ENCODE assay signal across 8 cellular contexts in the genomic region with DNA sequence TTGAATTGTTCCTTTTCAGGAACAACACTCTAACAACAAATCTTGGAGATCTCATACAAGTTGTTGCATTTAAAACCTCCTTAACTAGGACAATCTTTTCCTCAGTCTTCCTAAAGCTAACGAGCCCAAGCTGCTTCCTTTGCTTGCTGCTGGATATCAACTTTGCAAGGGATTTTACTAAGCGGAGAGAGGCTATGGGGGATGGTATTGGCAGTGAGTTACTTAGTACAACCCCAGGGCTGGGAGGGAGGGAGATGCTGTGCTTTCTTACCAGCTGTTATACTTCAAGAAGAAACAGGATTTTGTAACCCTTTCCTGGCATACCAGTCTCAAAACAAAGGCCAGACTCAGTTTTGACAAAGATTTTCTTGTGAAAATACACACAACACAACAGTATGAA. TPM values are rescaled to one million over a fixed set of nuclear protein-coding genes. Genes with fewer than 3 reads are reported as not detected.
DNase-seq lines count a peak whose midpoint lies in the region; ATAC-seq and TF ChIP-seq lines count a peak whose summit lies in the region.

No MANE protein-coding gene starts in this region.

- ATAC-seq in GM18505 (IDR thresholded peaks at IDR 0.05; ENCODE audit: unreplicated experiment) = no peak

- no peaks in the 10 kb centered on the region for H3K9me3 ChIP-seq in osteoblast (ENCODE audit: low read depth, low read length)

- H3K27ac ChIP-seq in osteoblast (ENCODE audit: low read depth, low read length) = peak overlapping the region; percentile 97

- TF ChIP-seq CTCF in AG10803 (conservative IDR thresholded peaks at IDR 0.05; ENCODE audit: low read length) = no peak
- TF ChIP-seq CTCF in osteoblast (IDR thresholded peaks at IDR 0.05; ENCODE audit: extremely low read depth, low read depth, low read length) = no peak
- TF ChIP-seq CTCF in GM13977 (IDR thresholded peaks at IDR 0.05; ENCODE audit: extremely low read depth, insufficient read depth, missing control alignments) = no peak

- peaks cover 2% of the 10 kb centered on the region for H3K79me2 ChIP-seq in osteoblast (ENCODE audit: insufficient read depth, low read length)

- TF ChIP-seq POLR2A in GM18505 (IDR thresholded peaks at IDR 0.05; ENCODE audit: borderline replicate concordance, extremely low read depth, insufficient read depth, insufficient read length) = no peak

- peak overlapping the region; percentile 60 for H3K4me3 ChIP-seq in AG10803 (ENCODE audit: low read length)
- H3K4me3 ChIP-seq in osteoblast (ENCODE audit: insufficient read depth, low read length) = peak overlapping the region; percentile 63

- H3K36me3 ChIP-seq in osteoblast (ENCODE audit: insufficient read depth, low read length) = no peaks in the 10 kb centered on the region

- no peaks in the 10 kb centered on the region for H4K20me1 ChIP-seq in osteoblast (ENCODE audit: insufficient read depth, low read length)

- H2AFZ ChIP-seq in osteoblast (ENCODE audit: low read length) = peak overlapping the region; percentile 13

- DNase-seq in AG10803 (ENCODE audit: low read depth) (peak; percentile 99), SK-N-DZ (ENCODE audit: low spot score) (peak; percentile 24), foreskin melanocyte (peak; percentile 88), osteoblast (ENCODE audit: insufficient read length, low spot score, missing footprints) (peak; percentile 71), NCI-H2029 treated with DMSO at 0.1 percent for 48 hours (lab: John Stamatoyannopoulos, UW) (no peak), GM13977 (ENCODE audit: low spot score) (no peak)
- DNase-seq in effector CD4-positive, alpha-beta T cell = no peak

- H3K4me1 ChIP-seq in osteoblast (ENCODE audit: insufficient read depth, low read length) = peaks cover 37% of the 10 kb centered on the region

- no peaks in the 10 kb centered on the region for H3K27me3 ChIP-seq in osteoblast (ENCODE audit: insufficient read depth, low read length)

- in situ Hi-C loops in GM13977 (cut with MboI; ENCODE audit: low pct_unique_long_range_greater_than_20kb, low sequenced_read_pairs, unreplicated experiment) = loop anchor here (25.0 kb wide), 1 partner anchor 488 kb away; a partner anchor contains a TSS

- H3K4me2 ChIP-seq in osteoblast (ENCODE audit: insufficient read depth, low read length) = peak overlapping the region; percentile 81

RNA-seq across cellular contexts. Expression of a gene that starts 19.5 kb away (rescaled TPM):
- polyA plus RNA-seq in SK-N-DZ (2014; cell fraction: cytosol; rRNA removed) = 0.73 and 1.7 TPM in 2 replicates
- polyA plus RNA-seq in SK-N-DZ (2014; cell fraction: nucleus; rRNA removed) = 0.64 and 2.2 TPM in 2 replicates
- 8,305 and 11,912 TPM in 2 replicates for total RNA-seq in osteoblast

Comparison
In these comparisons a context has a peak if more than half of its experiments do, and no peak if none do; other contexts are left out.
1. DNase-seq: peak in AG10803 (single experiment), SK-N-DZ (single experiment), foreskin melanocyte (single experiment) and osteoblast (single experiment); none in effector CD4-positive, alpha-beta T cell (single experiment), NCI-H2029 treated with DMSO at 0.1 percent for 48 hours (single experiment) and GM13977 (single experiment).